3 cellular contexts compared by ENCODE assay signal in genomic region chr17:28669918-28670317, GRCh38.
"Had no signal": no experiment of that assay in that cellular context is flagged by ENCODE, and none has a peak within 500 bp of the region (broad histone marks: within the 10 kb centered on the region; RNA-seq: fewer than 3 reads in every experiment).

No MANE protein-coding gene starts in this region.

- ATAC-seq: GM12878 had no signal

- H3K4me3 ChIP-seq: GM12878 had no signal

- DNase-seq: GDM1, GF-D8 had no signal
